ENCODE assay signal across 8 cellular contexts in genomic region chr19:47228937-47229673, GRCh38. TPM values are rescaled to one million over a fixed set of nuclear protein-coding genes. Genes with fewer than 3 reads are reported as not detected.
DNase-seq lines count a peak whose midpoint lies in the region; ATAC-seq and TF ChIP-seq lines count a peak whose summit lies in the region.

No MANE protein-coding gene starts in this region.

- peaks cover 7% of the 10 kb centered on the region for H3K36me3 Mint-ChIP-seq in activated CD4-positive, alpha-beta memory T cell treated with anti-CD3 and anti-CD28 coated beads, Interleukin-2, amount 10 ng/mL, durations not matched to agents 7 days and 5 days (ENCODE audit: low read depth)

- H3K36me3 ChIP-seq in H7 (replicated peaks; ENCODE audit: control insufficient read depth, insufficient read depth, low read length) (no peaks in the 10 kb centered on the region), right atrium auricular region (no peaks in the 10 kb centered on the region)

- POLR2A ChIA-PET in activated CD4-positive, alpha-beta memory T cell treated with anti-CD3 and anti-CD28 coated beads, Interleukin-2, amount 10 ng/mL, durations not matched to agents 7 days and 5 days (lab: Charles Lee): interaction anchor here (0.7 to 6.9 kb wide), 5 partner anchors 10 to 116 kb away, joined by 4 to 110 read pairs (median 5); partner anchors contain the start of genes CCDC9 and ZC3H4

- no peaks in the 10 kb centered on the region for H3K9me3 ChIP-seq in right atrium auricular region

- H3K4me1 Mint-ChIP-seq in activated CD4-positive, alpha-beta memory T cell treated with anti-CD3 and anti-CD28 coated beads, Interleukin-2, amount 10 ng/mL, durations not matched to agents 7 days and 5 days: peaks cover 35% of the 10 kb centered on the region

- TF ChIP-seq CTCF in AG10803 (conservative IDR thresholded peaks at IDR 0.05; ENCODE audit: low read length) (no peak), right atrium auricular region (IDR thresholded peaks at IDR 0.05) (no peak)

- CTCF ChIA-PET in activated CD4-positive, alpha-beta memory T cell treated with anti-CD3 and anti-CD28 coated beads, Interleukin-2, amount 10 ng/mL, durations not matched to agents 7 days and 5 days (lab: Charles Lee): interaction anchor here (1.8 to 8.9 kb wide), 2 partner anchors 16 to 18 kb away, joined by 4 to 134 read pairs; no protein-coding TSS in a partner anchor

- H3K27me3 ChIP-seq in H7 (ENCODE audit: control insufficient read depth, insufficient read depth, low read length) (peaks cover 12% of the 10 kb centered on the region), right atrium auricular region (no peaks in the 10 kb centered on the region)

- no peak overlapping the region for H3K4me3 Mint-ChIP-seq in activated CD4-positive, alpha-beta memory T cell treated with anti-CD3 and anti-CD28 coated beads, Interleukin-2, amount 10 ng/mL, durations not matched to agents 7 days and 5 days

- no peaks in the 10 kb centered on the region for H3K27me3 Mint-ChIP-seq in activated CD4-positive, alpha-beta memory T cell treated with anti-CD3 and anti-CD28 coated beads, Interleukin-2, amount 10 ng/mL, durations not matched to agents 7 days and 5 days

- no peaks in the 10 kb centered on the region for H3K9me3 Mint-ChIP-seq in activated CD4-positive, alpha-beta memory T cell treated with anti-CD3 and anti-CD28 coated beads, Interleukin-2, amount 10 ng/mL, durations not matched to agents 7 days and 5 days

- peaks cover 0 to 54% of the 10 kb centered on the region in 2 donors for H3K4me1 ChIP-seq in right atrium auricular region

- H3K4me3 ChIP-seq in AG10803 (ENCODE audit: low read length) (peak overlapping the region; percentile 100), H7 (ENCODE audit: insufficient read depth, low read depth, low read length) (peak overlapping the region; percentile 85), right atrium auricular region (peak overlapping the region; percentile 84 to 85)

- H3K27ac Mint-ChIP-seq in activated CD4-positive, alpha-beta memory T cell treated with anti-CD3 and anti-CD28 coated beads, Interleukin-2, amount 10 ng/mL, durations not matched to agents 7 days and 5 days: no peak overlapping the region

- no peak for ATAC-seq in HG03135 (IDR thresholded peaks at IDR 0.05; ENCODE audit: unreplicated experiment)

- peak; percentile 57 for DNase-seq in AG10803 (ENCODE audit: low read depth)
- DNase-seq in H7: peak; percentile 30
- DNase-seq in activated CD4-positive, alpha-beta memory T cell treated with anti-CD3 and anti-CD28 coated beads, Interleukin-2, amount 10 ng/mL, durations not matched to agents 7 days and 5 days: peak; percentile 44
- no peak for DNase-seq in right atrium auricular region (ENCODE audit: low spot score)
- DNase-seq in stimulated activated naive CD4-positive, alpha-beta T cell treated with Interleukin-2 at 50 U/mL for 16 hours (lab: John Stamatoyannopoulos, UW): peak; percentile 22
- DNase-seq in SW 1271 (lab: John Stamatoyannopoulos, UW): no peak
- DNase-seq in RPMI8226: no peak

- H3K27ac ChIP-seq in right atrium auricular region: peak overlapping the region; percentile 99 to 100

RNA-seq across cellular contexts. Expression of gene BBC3, which starts 1.9 kb away (rescaled TPM):
- 13.4 and 20.7 TPM in 2 replicates for total RNA-seq in H7 (2014; rRNA removed; shearing (Covaris generic))
- total RNA-seq in activated CD4-positive, alpha-beta memory T cell treated with anti-CD3 and anti-CD28 coated beads, Interleukin-2, amount 10 ng/mL, durations not matched to agents 7 days and 5 days: 10 to 100 TPM; 17.3 to 19.0 TPM
- 1 to 10 TPM; 2.5 to 2.9 TPM for total RNA-seq in right atrium auricular region

RNA-seq across cellular contexts. Expression of gene CCDC9, which starts 27.2 kb away (rescaled TPM):
- total RNA-seq in H7 (2014; rRNA removed; shearing (Covaris generic)): 10.9 and 14.0 TPM in 2 replicates
- total RNA-seq in activated CD4-positive, alpha-beta memory T cell treated with anti-CD3 and anti-CD28 coated beads, Interleukin-2, amount 10 ng/mL, durations not matched to agents 7 days and 5 days: 10 to 100 TPM; 29.9 to 30.2 TPM
- total RNA-seq in right atrium auricular region: 10 to 100 TPM in 1 of 2 donors, 1 to 10 TPM in 1; 9.2 to 11.9 TPM

RNA-seq across cellular contexts. Expression of gene INAFM1, which starts 45.6 kb away (rescaled TPM):
- 2.0 and 2.9 TPM in 2 replicates for total RNA-seq in H7 (2014; rRNA removed; shearing (Covaris generic))
- 10 to 100 TPM; 12.6 to 13.9 TPM for total RNA-seq in activated CD4-positive, alpha-beta memory T cell treated with anti-CD3 and anti-CD28 coated beads, Interleukin-2, amount 10 ng/mL, durations not matched to agents 7 days and 5 days
- total RNA-seq in right atrium auricular region: 1 to 10 TPM; 1.9 to 7.0 TPM

Comparison
In these comparisons a context has a peak if more than half of its experiments do, and no peak if none do; other contexts are left out.
1. DNase-seq: peak in AG10803 (single experiment), H7 (single experiment), activated CD4-positive, alpha-beta memory T cell treated with anti-CD3 and anti-CD28 coated beads, Interleukin-2, amount 10 ng/mL, durations not matched to agents 7 days and 5 days (single experiment) and stimulated activated naive CD4-positive, alpha-beta T cell treated with Interleukin-2 at 50 U/mL for 16 hours (single experiment); none in right atrium auricular region (single experiment), SW 1271 (0 of 2) and RPMI8226 (single experiment).
2. Peak in every context shown above with its lines, with median percentiles within 50 percentile points of each other: H3K4me3 ChIP-seq.